ENCODE assay signal across 21 cellular contexts in genomic region chr4:27886075-27886474, GRCh38.
"Had no signal": no experiment of that assay in that cellular context is flagged by ENCODE, and none has a peak within 500 bp of the region (broad histone marks: within the 10 kb centered on the region; RNA-seq: fewer than 3 reads in every experiment).

No MANE protein-coding gene starts in this region.

- H3K27ac ChIP-seq: cardiac muscle cell, Peyer's patch, RWPE1 had no signal

- ATAC-seq: activated CD4-positive, CD25-positive, alpha-beta regulatory T cell treated with anti-CD3 and anti-CD28 coated beads, Interleukin-2, amount 50 U/mL, for 24 hours; activated CD8-positive, alpha-beta T cell treated with anti-CD3 and anti-CD28 coated beads, Interleukin-2, amount 10 ng/mL, durations not matched to agents 7 days and 5 days had no signal

- H3K36me3 ChIP-seq: cardiac muscle cell, Peyer's patch had no signal

- H3K9me3 ChIP-seq: Peyer's patch had no signal

- H3K27me3 ChIP-seq: cardiac muscle cell, Peyer's patch had no signal

- H3K4me1 ChIP-seq: Peyer's patch had no signal

- DNase-seq: activated CD4-positive, alpha-beta T cell treated with anti-CD3 and anti-CD28 coated beads for 4 hours; activated CD4-positive, alpha-beta T cell treated with anti-CD3 and anti-CD28 coated beads, Interleukin-2, amount 50 U/mL, for 4 hours; activated CD8-positive, alpha-beta memory T cell treated with anti-CD3 and anti-CD28 coated beads, Interleukin-2, amount 50 U/mL, for 48 hours; activated CD8-positive, alpha-beta T cell treated with anti-CD3 and anti-CD28 coated beads, Interleukin-2, amount 10 ng/mL, durations not matched to agents 7 days and 5 days; activated naive CD4-positive, alpha-beta T cell; activated T-cell treated with anti-CD3 and anti-CD28 coated beads, Interleukin-2, amount 50 U/mL, for 1 hour; amygdala; Kasumi-1; KBM-7; NCI-H1092; NCI-H1417; NCI-H2029; NCI-H510A treated with DMSO at 0.1 percent for 48 hours; NCI-H69; NK-92 treated with Interleukin-12 subunit alpha and Interleukin-12 subunit beta, amount 100 ng/mL, for 24 hours; OCI-M1; Peyer's patch; SHP77 treated with DMSO at 0.1 percent for 48 hours had no signal

- H3K4me3 ChIP-seq: cardiac muscle cell, Peyer's patch had no signal
